Comparison of ENCODE assay signal across 24 cellular contexts in genomic region chr14:99763527-99764221, GRCh38. TPM values are rescaled to one million over a fixed set of nuclear protein-coding genes. Genes with fewer than 3 reads are reported as not detected.
DNase-seq lines count a peak whose midpoint lies in the region; ATAC-seq and TF ChIP-seq lines count a peak whose summit lies in the region.
"Had no signal": no experiment of that assay in that cellular context is flagged by ENCODE, and none has a peak within 500 bp of the region (broad histone marks: within the 10 kb centered on the region; RNA-seq: fewer than 3 reads in every experiment).

No MANE protein-coding gene starts in this region.

- H3K36me3 ChIP-seq in BLaER1 = no peaks in the 10 kb centered on the region
- H3K36me3 ChIP-seq in IMR-90 (ENCODE audit: control insufficient read depth, insufficient read depth, low read length) = no peaks in the 10 kb centered on the region
- no peaks in the 10 kb centered on the region for H3K36me3 ChIP-seq in liver (ENCODE audit: control insufficient read depth in 4 of 4, insufficient read depth in 3 of 4, low read depth in 1 of 4, low read length in 3 of 4)
- H3K36me3 ChIP-seq in sigmoid colon = no peaks in the 10 kb centered on the region

- TF ChIP-seq POLR2A in IMR-90 (IDR thresholded peaks at IDR 0.05; ENCODE audit: low read depth, low read length) = no peak
- TF ChIP-seq POLR2A in sigmoid colon (IDR thresholded peaks at IDR 0.05) = no peak

- no peak overlapping the region; the same call in 1 of the 2 replicates for H3K9ac ChIP-seq in BLaER1
- no peak overlapping the region for H3K9ac ChIP-seq in IMR-90 (ENCODE audit: low read depth, low read length)
- no peak overlapping the region for H3K9ac ChIP-seq in liver (ENCODE audit: low read depth in 1 of 2, low read length in 2 of 2)
- H3K9ac ChIP-seq: KMS-11 had no signal

- H3K18ac ChIP-seq in IMR-90 (ENCODE audit: low read depth, low read length) = no peak overlapping the region

- H3K4me1 ChIP-seq in BLaER1 (peaks cover 66% of the 10 kb centered on the region), IMR-90 (ENCODE audit: control insufficient read depth, insufficient read depth, low read length) (peaks cover 12% of the 10 kb centered on the region), liver (ENCODE audit: control insufficient read depth in 4 of 4, insufficient read depth in 4 of 4, low read length in 3 of 4) (peaks cover 2 to 13% (median 9%) of the 10 kb centered on the region in 4 donors), sigmoid colon (peaks cover 0 to 58% (median 45%) of the 10 kb centered on the region in 4 donors)

- CTCF ChIA-PET in IMR-90 (lab: Yijun Ruan, JAX) = no interaction called here

- no peak overlapping the region; the same call in 2 of the 3 replicates for H2BK15ac ChIP-seq in IMR-90 (ENCODE audit: low read depth, low read length)

- in situ Hi-C loops in IMR-90 (cut with MboI; ENCODE audit: low sequenced_read_pairs) = no loop called here

- peak overlapping the region; percentile 7; the same call in 1 of the 2 replicates for H2AK5ac ChIP-seq in IMR-90 (ENCODE audit: low read depth, low read length)

- peaks cover 2% of the 10 kb centered on the region; the same call in 1 of the 2 replicates for H3K9me1 ChIP-seq in IMR-90 (ENCODE audit: insufficient read depth, low read length)

- H3K4me3 ChIP-seq in BLaER1 = no peak overlapping the region
- H3K4me3 ChIP-seq in IMR-90 (ENCODE audit: insufficient read depth, low read depth, low read length) = no peak overlapping the region
- H3K4me3 ChIP-seq in liver (ENCODE audit: low read depth in 1 of 3, low read length in 3 of 3) = no peak overlapping the region
- no peak overlapping the region for H3K4me3 ChIP-seq in sigmoid colon
- H3K4me3 ChIP-seq: GM12878 had no signal

- H4K8ac ChIP-seq in IMR-90 (ENCODE audit: low read depth in 2 of 2, low read length in 2 of 2) = no peak overlapping the region

- no peak overlapping the region for H2BK120ac ChIP-seq in IMR-90 (ENCODE audit: low read depth, low read length)

- DNase-seq in IMR-90 (no peak), sigmoid colon (peak; percentile 55), GF-D8 (lab: John Stamatoyannopoulos, UW) (no peak), HCEC 1CT (no peak)
- DNase-seq: CD4-positive, alpha-beta T cell; COR-L47; MM.1S; NCI-H1048; NCI-H1417; NCI-H1694 treated with DMSO at 0.1 percent for 48 hours; NCI-H2081 treated with DMSO at 0.1 percent for 48 hours; NCI-H2171; NCI-H226; NCI-H510A; NCI-H69; SHP77 had no signal

- TF ChIP-seq RAD21 in IMR-90 (IDR thresholded peaks at IDR 0.05; ENCODE audit: low read length) (no peak), liver (IDR thresholded peaks at IDR 0.05) (no peak)

- peak overlapping the region; percentile 36 for H2AK9ac ChIP-seq in IMR-90 (replicated peaks; ENCODE audit: low read depth, low read length, poor library complexity)

- H3K4ac ChIP-seq in IMR-90 (ENCODE audit: low read depth, low read length) = peak overlapping the region; percentile 29; the same call in 1 of the 2 replicates

- no peak overlapping the region for H4K5ac ChIP-seq in IMR-90 (ENCODE audit: low read depth, low read length)

- TF ChIP-seq EP300 in sigmoid colon (IDR thresholded peaks at IDR 0.05) = no peak

- dilution Hi-C loops in IMR-90 (cut with HindIII; ENCODE audit: low sequenced_read_pairs, unreplicated experiment) = no loop called here

- BruUV-seq in IMR-90 (replicated peaks; lab: Mats Ljungman, UMichigan) = no TSS peak

- intact Hi-C loops in IMR-90 (cut with micrococcal nuclease) (no loop called here), sigmoid colon (cut with DNase I) (no loop called here)

- peak overlapping the region; percentile 41 for H4K91ac ChIP-seq in IMR-90 (ENCODE audit: insufficient read depth, low read depth, low read length)

- no peak overlapping the region for H2AFZ ChIP-seq in IMR-90 (replicated peaks; ENCODE audit: low read length, poor library complexity)

- ATAC-seq in IMR-90 (ENCODE audit: low read depth) = no peak
- ATAC-seq in GM21717 (IDR thresholded peaks at IDR 0.05; ENCODE audit: unreplicated experiment) = no peak
- ATAC-seq: GM12878, Panc1 had no signal

- TF ChIP-seq CTCF in IMR-90 (conservative IDR thresholded peaks at IDR 0.05; ENCODE audit: low read depth, low read length) (no peak), liver (IDR thresholded peaks at IDR 0.05; ENCODE audit: low read depth, low read length, missing input control) (no peak), sigmoid colon (IDR thresholded peaks at IDR 0.05) (no peak)

- no peaks in the 10 kb centered on the region for H3K79me1 ChIP-seq in IMR-90 (ENCODE audit: low read depth in 1 of 2, low read length in 2 of 2)

- H2BK20ac ChIP-seq in IMR-90 (ENCODE audit: low read depth, low read length) = no peak overlapping the region

- H3K56ac ChIP-seq in IMR-90 (ENCODE audit: extremely low read depth, insufficient read depth, low read length) = no peak overlapping the region

- H3K27ac ChIP-seq in BLaER1 (peak overlapping the region; percentile 48; the same call in 1 of the 2 replicates), IMR-90 (ENCODE audit: insufficient read depth, low read length) (no peak overlapping the region), liver (ENCODE audit: low read depth in 1 of 2, low read length in 2 of 2) (no peak overlapping the region), sigmoid colon (peak overlapping the region in 1 of 4 donors; percentile 4)
- H3K27ac ChIP-seq: KMS-11, RWPE1 had no signal

- H4K20me1 ChIP-seq in BLaER1 = no peaks in the 10 kb centered on the region
- H4K20me1 ChIP-seq in IMR-90 (ENCODE audit: insufficient read depth, low read length) = no peaks in the 10 kb centered on the region

- H3K14ac ChIP-seq in IMR-90 (replicated peaks; ENCODE audit: low read depth, low read length) = no peak overlapping the region

- H3K9me3 ChIP-seq in BLaER1 (0 out of 2 replicates have a peak, but pooled peaks cover 10% of the 10 kb centered on the region), IMR-90 (ENCODE audit: control insufficient read depth, insufficient read depth, low read length) (no peaks in the 10 kb centered on the region), liver (ENCODE audit: control insufficient read depth in 4 of 4, low read length in 3 of 4) (no peaks in the 10 kb centered on the region), sigmoid colon (no peaks in the 10 kb centered on the region)

- POLR2A ChIA-PET in IMR-90 (lab: Charles Lee; ENCODE audit: unreplicated experiment) = interaction anchor here (0.6 kb wide), 1 partner anchor 33 kb away, joined by 4 read pairs; no protein-coding TSS in a partner anchor

- H3K4me2 ChIP-seq in BLaER1 = peak overlapping the region; percentile 49
- no peak overlapping the region for H3K4me2 ChIP-seq in IMR-90 (ENCODE audit: low read depth, low read length)
- H3K4me2 ChIP-seq: KMS-11 had no signal

- WGBS in IMR-90 (ENCODE audit: extremely low coverage in 2 of 2, insufficient read length in 1 of 2), 2 experiments = 100% methylated on average over 2 of the region's 13 CpGs; no CpG with 5 or more reads in 1 of the 2 experiments
- 61% methylated on average over 13 of the region's 13 CpGs for WGBS in liver
- WGBS in sigmoid colon, 2 donors = 77 to 88% methylated on average over 13 of the region's 13 CpGs

- H3K27me3 ChIP-seq in BLaER1 (no peaks in the 10 kb centered on the region), IMR-90 (ENCODE audit: control insufficient read depth, insufficient read depth, low read length) (no peaks in the 10 kb centered on the region), liver (ENCODE audit: control insufficient read depth in 4 of 4, insufficient read depth in 4 of 4, low read length in 3 of 4) (no peaks in the 10 kb centered on the region), sigmoid colon (no peaks in the 10 kb centered on the region)

- H2BK5ac ChIP-seq in IMR-90 (ENCODE audit: low read depth, low read length, poor library complexity, severe bottlenecking) = no peak overlapping the region

- H3K23ac ChIP-seq in IMR-90 (ENCODE audit: low read depth, low read length) = no peak overlapping the region; the same call in 1 of the 2 replicates

TF ChIP-seq in IMR-90, 13 proteins besides CTCF, POLR2A, EP300 and RAD21 (continues in another document):
- TF ChIP-seq MAFK (IDR thresholded peaks at IDR 0.05; ENCODE audit: low read depth, low read length) (no peak), FOS (IDR thresholded peaks at IDR 0.05; ENCODE audit: low read depth, low read length) (no peak), CEBPB (IDR thresholded peaks at IDR 0.05; ENCODE audit: low read depth, low read length) (no peak), RCOR1 (IDR thresholded peaks at IDR 0.05; ENCODE audit: insufficient replicate concordance, low read length) (no peak), RFX5 (IDR thresholded peaks at IDR 0.05; ENCODE audit: low read depth, low read length) (no peak), SMC3 (IDR thresholded peaks at IDR 0.05; ENCODE audit: low read depth, low read length) (no peak), MXI1 (IDR thresholded peaks at IDR 0.05; ENCODE audit: borderline replicate concordance, low read depth, low read length) (no peak), BHLHE40 (IDR thresholded peaks at IDR 0.05; ENCODE audit: low read depth, low read length) (no peak), CHD1 (IDR thresholded peaks at IDR 0.05; ENCODE audit: low read depth, low read length) (no peak)

TF ChIP-seq in liver, 16 proteins besides CTCF, POLR2A, EP300 and RAD21 (continues in another document):
- no peak for TF ChIP-seq FOXA1 (IDR thresholded peaks at IDR 0.05)
- no peak for TF ChIP-seq ZBTB33 (IDR thresholded peaks at IDR 0.05)
- no peak for TF ChIP-seq HNF4A (conservative IDR thresholded peaks at IDR 0.05)
- no peak for TF ChIP-seq YY1 (IDR thresholded peaks at IDR 0.05)
- no peak for TF ChIP-seq SP1 (IDR thresholded peaks at IDR 0.05)
- TF ChIP-seq EGR1 (IDR thresholded peaks at IDR 0.05; ENCODE audit: low read depth in 2 of 2) = no peak

RNA-seq across cellular contexts. Expression of gene EML1, which starts 29.5 kb away (rescaled TPM):
- total RNA-seq in IMR-90 (2012; rRNA removed) (34.4 and 42.3 TPM in 2 replicates), liver (10 to 100 TPM in 1 of 2 donors, 1 to 10 TPM in 1; 5.1 to 14.6 TPM), sigmoid colon (100 to 1,000 TPM in 3 of 4 donors, 10 to 100 TPM in 1; 91.5 to 148 (median 141) TPM)
- polyA plus RNA-seq in IMR-90 (2012; rRNA removed) (11.6 and 14.0 TPM in 2 replicates), liver (1 to 10 TPM; 2.7 to 4.1 TPM), sigmoid colon (1 to 10 TPM; 3.9 to 7.8 (median 5.0) TPM)
- 10.6 and 11.1 TPM in 2 replicates for polyA plus RNA-seq in IMR-90 (2012; cell fraction: cytosol; rRNA removed)
- 9.4 and 14.7 TPM in 2 replicates for polyA plus RNA-seq in IMR-90 (2012; cell fraction: nucleus; rRNA removed; ENCODE audit: low replicate concordance)
- polyA plus RNA-seq: IgD-negative memory B cell had no signal
